11 cellular contexts compared by ENCODE assay signal in genomic region chr17:40093580-40094201, GRCh38. TPM values are rescaled to one million over a fixed set of nuclear protein-coding genes. Genes with fewer than 3 reads are reported as not detected.
DNase-seq lines count a peak whose midpoint lies in the region; ATAC-seq and TF ChIP-seq lines count a peak whose summit lies in the region.
"Had no signal": no experiment of that assay in that cellular context is flagged by ENCODE, and none has a peak within 500 bp of the region (broad histone marks: within the 10 kb centered on the region; RNA-seq: fewer than 3 reads in every experiment).

No MANE protein-coding gene starts in this region.

- CTCF ChIA-PET in HEK293 (lab: Yijun Ruan, JAX) = interaction anchor here (1.0 to 1.5 kb wide), 4 partner anchors 9 to 20 kb away, joined by 4 to 6 read pairs (median 4); no protein-coding TSS in a partner anchor

- H3K4me3 ChIP-seq in HEK293 (ENCODE audit: low read depth, low read length) = no peak overlapping the region
- H3K4me3 ChIP-seq in effector memory CD4-positive, alpha-beta T cell (ENCODE audit: insufficient read depth, low read depth, low read length, poor library complexity, severe bottlenecking) = no peak overlapping the region
- no peak overlapping the region for H3K4me3 ChIP-seq in ovary

- no peak for TF ChIP-seq POLR2A in ovary (IDR thresholded peaks at IDR 0.05)

- no peak for TF ChIP-seq CTCF in HEK293 (tag by site-specific recombination; IDR thresholded peaks at IDR 0.05)
- TF ChIP-seq CTCF in ovary (IDR thresholded peaks at IDR 0.05) = no peak

- H3K27me3 ChIP-seq in effector memory CD4-positive, alpha-beta T cell (replicated peaks; ENCODE audit: control insufficient read depth, insufficient read depth, low read length, poor library complexity, severe bottlenecking) = no peaks in the 10 kb centered on the region
- no peaks in the 10 kb centered on the region for H3K27me3 ChIP-seq in ovary

- H3K9me3 ChIP-seq in HEK293 (ENCODE audit: control insufficient read depth, insufficient read depth, low read depth, low read length) (no peaks in the 10 kb centered on the region), ovary (no peaks in the 10 kb centered on the region)
- H3K9me3 ChIP-seq in effector memory CD4-positive, alpha-beta T cell (ENCODE audit: control insufficient read depth, low read length) = no peaks in the 10 kb centered on the region
- H3K9me3 ChIP-seq: SK-N-SH had no signal

- H3K36me3 ChIP-seq in HEK293 (ENCODE audit: control insufficient read depth in 2 of 2, insufficient read depth in 1 of 2, low read length in 2 of 2) (peaks cover 4 to 49% of the 10 kb centered on the region in 2 experiments; a peak in 2 of 3 replicates), ovary (no peaks in the 10 kb centered on the region)
- H3K36me3 ChIP-seq in effector memory CD4-positive, alpha-beta T cell (ENCODE audit: control insufficient read depth, insufficient read depth, low read length) = peaks cover 59% of the 10 kb centered on the region

- H3K4me1 ChIP-seq in HEK293 (ENCODE audit: control insufficient read depth, insufficient read depth, low read length) (peaks cover 3% of the 10 kb centered on the region; the same call in 1 of the 2 replicates), ovary (ENCODE audit: insufficient read depth) (peaks cover 32% of the 10 kb centered on the region)
- peaks cover 41% of the 10 kb centered on the region for H3K4me1 ChIP-seq in effector memory CD4-positive, alpha-beta T cell (ENCODE audit: control insufficient read depth, insufficient read depth, low read length, poor library complexity, severe bottlenecking)

- POLR2A ChIA-PET in HEK293 (lab: Yijun Ruan, JAX) = interaction anchor here (0.9 to 2.1 kb wide), 3 partner anchors 17 to 46 kb away, joined by 3 to 10 read pairs (median 3); partner anchors contain the start of genes CASC3 and MED24

- no peak for DNase-seq in effector memory CD4-positive, alpha-beta T cell
- peak in 2 of 5 donors; percentile 37 for DNase-seq in ovary
- DNase-seq: activated naive CD8-positive, alpha-beta T cell treated with anti-CD3 and anti-CD28 coated beads, Interleukin-2, amount 10 ng/mL, durations not matched to agents 7 days and 5 days; DND-41; NCI-H1930; SK-N-SH; stimulated activated CD4-positive, alpha-beta T cell treated with anti-CD3 and anti-CD28 coated beads, Interleukin-15, amount 100 ng/mL, for 24 hours had no signal

- WGBS in ovary, 3 donors = 62 to 68% (median 65%) methylated on average over 16 of the region's 16 CpGs

- no peak for TF ChIP-seq EP300 in ovary (IDR thresholded peaks at IDR 0.05)

- H3K27ac ChIP-seq in HEK293 (ENCODE audit: extremely low read depth, low read depth, low read length) (no peak overlapping the region; the same call in 1 of the 2 replicates), ovary (peak overlapping the region; percentile 74 to 88)
- H3K27ac ChIP-seq in effector memory CD4-positive, alpha-beta T cell (ENCODE audit: insufficient read depth, low read length, poor library complexity, severe bottlenecking) = peak overlapping the region; percentile 43

- intact Hi-C loops in ovary (cut with DNase I) = no loop called here

- ATAC-seq in GM21619 (IDR thresholded peaks at IDR 0.05; ENCODE audit: unreplicated experiment) = no peak
- no peak for ATAC-seq in HG03175 (IDR thresholded peaks at IDR 0.05; ENCODE audit: unreplicated experiment)
- ATAC-seq in GM19023 (IDR thresholded peaks at IDR 0.05; ENCODE audit: unreplicated experiment) = no peak

TF ChIP-seq in HEK293, 187 proteins besides CTCF, POLR2A, EP300 and RAD21:
- 0 out of 2 replicates have a peak, but pooled peaks have one; percentile 48 for TF ChIP-seq KLF1 (tag by site-specific recombination; IDR thresholded peaks at IDR 0.05)
- no peak for TF ChIP-seq PRDM1 (tag by site-specific recombination; IDR thresholded peaks at IDR 0.05)
- TF ChIP-seq ZNF335 (tag by site-specific recombination; conservative IDR thresholded peaks at IDR 0.05) = no peak
- TF ChIP-seq ZNF2 (tag by site-specific recombination; IDR thresholded peaks at IDR 0.05) = no peak
- no peak for TF ChIP-seq SP7 (tag by site-specific recombination; IDR thresholded peaks at IDR 0.05)
TF ChIP-seq in HEK293: peak in this region for 1.

RNA-seq across cellular contexts. Expression of gene NR1D1, which starts 6.7 kb away (rescaled TPM):
- total RNA-seq in ovary = 10 to 100 TPM; 10.7 to 73.8 (median 23.7) TPM
- 10 to 100 TPM; 11.8 to 59.0 TPM for polyA plus RNA-seq in ovary

RNA-seq across cellular contexts. Expression of gene MSL1, which starts 28.1 kb away (rescaled TPM):
- 100 to 1,000 TPM in 1 of 7 donors, 10 to 100 TPM in 6; 59.6 to 110 (median 83.3) TPM for total RNA-seq in ovary
- 100 to 1,000 TPM in 1 of 2 donors, 10 to 100 TPM in 1; 60.8 to 122 TPM for polyA plus RNA-seq in ovary

RNA-seq across cellular contexts. Expression of gene THRA, which starts 30.9 kb away (rescaled TPM):
- 100 to 1,000 TPM in 2 of 7 donors, 10 to 100 TPM in 5; 51.4 to 129 (median 89.3) TPM for total RNA-seq in ovary
- 10 to 100 TPM; 77.5 to 87.2 TPM for polyA plus RNA-seq in ovary

RNA-seq across cellular contexts. Expression of gene MED24, which starts 39.5 kb away (rescaled TPM):
- total RNA-seq in ovary = 10 to 100 TPM; 42.2 to 73.9 (median 66.7) TPM
- polyA plus RNA-seq in ovary = 10 to 100 TPM; 45.1 to 51.3 TPM

RNA-seq across cellular contexts. Expression of gene CASC3, which starts 46.6 kb away (rescaled TPM):
- 100 to 1,000 TPM in 4 of 7 donors, 10 to 100 TPM in 3; 39.9 to 122 (median 106) TPM for total RNA-seq in ovary
- polyA plus RNA-seq in ovary = 100 to 1,000 TPM in 1 of 2 donors, 10 to 100 TPM in 1; 53.1 to 113 TPM
